ENCODE assay signal across 8 cellular contexts in the genomic region with DNA sequence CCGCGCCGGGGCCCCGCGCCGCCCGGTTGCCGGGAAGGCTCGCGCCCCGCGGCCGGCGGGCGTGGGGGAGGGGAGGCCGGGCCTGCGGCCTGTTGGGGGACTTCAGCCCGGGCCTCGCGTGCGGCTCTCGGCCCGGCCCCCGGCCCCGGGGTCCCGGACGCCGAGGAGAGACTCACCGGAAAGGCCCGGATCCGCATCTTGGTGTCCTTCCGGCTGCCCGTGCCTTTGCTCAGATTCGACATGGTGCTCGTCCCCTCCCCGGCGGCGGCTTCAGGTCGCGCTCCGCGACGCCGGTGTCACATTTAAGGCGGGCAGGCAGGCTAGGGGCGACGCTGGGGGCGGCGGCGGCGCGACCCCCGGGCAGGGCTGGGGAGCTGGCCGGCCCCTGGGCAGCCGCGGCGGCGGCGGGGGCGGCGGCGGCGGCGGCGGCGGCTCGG. TPM values are rescaled to one million over a fixed set of nuclear protein-coding genes. Genes with fewer than 3 reads are reported as not detected.
DNase-seq lines count a peak whose midpoint lies in the region; TF ChIP-seq lines count a peak whose summit lies in the region.

No MANE protein-coding gene starts in this region.

- 0 out of 2 replicates have a peak overlapping the region, but pooled peaks have one; percentile 54 for H2AFZ ChIP-seq in GM23248

- H3K9me2 ChIP-seq in GM23248 (ENCODE audit: insufficient read depth), result no peaks in the 10 kb centered on the region

- H2BK15ac ChIP-seq in mesendoderm (replicated peaks; ENCODE audit: low read depth), result no peak overlapping the region

- no peaks in the 10 kb centered on the region for H3K9me3 ChIP-seq in GM23248 (ENCODE audit: low read depth)

- DNase-seq in DMS 273 (lab: John Stamatoyannopoulos, UW; ENCODE audit: unreplicated experiment) (peak; percentile 76), DMS 273 treated with DMSO at 0.1 percent for 48 hours (lab: John Stamatoyannopoulos, UW) (no peak), GM23248 (peak; percentile 69), LNCaP clone FGC (ENCODE audit: low read depth) (no peak), dorsolateral prefrontal cortex (peak in 6 of 10 donors; percentile 7 to 67 (median 45)), mesendoderm (peak; percentile 65)
- DNase-seq in activated CD4-positive, alpha-beta T cell treated with anti-CD3 and anti-CD28 coated beads, Interleukin-2, amount 50 U/mL, for 4 hours, result peak; percentile 40 to 43
- peak; percentile 70 for DNase-seq in stimulated activated CD8-positive, alpha-beta memory T cell treated with anti-CD3 and anti-CD28 coated beads, Interleukin-4, amount 100 ng/mL, for 48 hours

- in situ Hi-C loops in GM23248 (cut with MboI), result no loop called here

- no peak overlapping the region for H4K5ac ChIP-seq in mesendoderm (ENCODE audit: low read length)

- no peak overlapping the region for H2AK5ac ChIP-seq in mesendoderm (ENCODE audit: low read length)

- peaks cover 16% of the 10 kb centered on the region for H4K20me1 ChIP-seq in GM23248 (ENCODE audit: insufficient read depth)

- no peak overlapping the region for H2BK5ac ChIP-seq in mesendoderm (ENCODE audit: low read length)

- H3K27ac ChIP-seq in GM23248, result peak overlapping the region; percentile 76
- peak overlapping the region in 54 of 59 donors; percentile 51 to 96 (median 84) for H3K27ac ChIP-seq in dorsolateral prefrontal cortex
- peak overlapping the region; percentile 97 for H3K27ac ChIP-seq in mesendoderm (ENCODE audit: low read depth, low read length)

- H3K4me1 ChIP-seq in GM23248 (ENCODE audit: insufficient read depth) (peaks cover 17% of the 10 kb centered on the region), mesendoderm (ENCODE audit: control insufficient read depth, low read depth, low read length) (no peaks in the 10 kb centered on the region)

- peak overlapping the region; percentile 95 for H3K56ac ChIP-seq in mesendoderm (ENCODE audit: low read length)

- peak overlapping the region; percentile 88 for H3K18ac ChIP-seq in mesendoderm (ENCODE audit: low read length)

- peak overlapping the region; percentile 22 for H3K4me2 ChIP-seq in GM23248 (ENCODE audit: unreplicated experiment)
- no peak overlapping the region for H3K4me2 ChIP-seq in mesendoderm (ENCODE audit: low read length)

- peak overlapping the region; percentile 80 for H3K23ac ChIP-seq in mesendoderm (ENCODE audit: low read length)

- TF ChIP-seq CTCF in LNCaP clone FGC (IDR thresholded peaks at IDR 0.05; ENCODE audit: control insufficient read depth, extremely low read depth, insufficient read depth) (no peak), dorsolateral prefrontal cortex (IDR thresholded peaks at IDR 0.05 in 54 of 56, conservative IDR thresholded peaks at IDR 0.05 in 2 of 56; ENCODE audit: low read depth in 1 of 56, partially characterized antibody in 56 of 56) (no peak)

- no peak overlapping the region for H4K8ac ChIP-seq in mesendoderm (ENCODE audit: low read depth, low read length)

- H2BK120ac ChIP-seq in mesendoderm (ENCODE audit: low read depth, low read length), result peak overlapping the region; percentile 88

- H3K4me3 ChIP-seq in GM23248 (peak overlapping the region; percentile 100), LNCaP clone FGC (ENCODE audit: low read depth, low read length) (peak overlapping the region; percentile 89), dorsolateral prefrontal cortex (peak overlapping the region; percentile 21 to 92 (median 80)), mesendoderm (ENCODE audit: low read length) (peak overlapping the region; percentile 86)

- H3K79me2 ChIP-seq in GM23248 (ENCODE audit: insufficient read depth), result peaks cover 47% of the 10 kb centered on the region
- H3K79me2 ChIP-seq in mesendoderm (ENCODE audit: control insufficient read depth, insufficient read depth, low read length), result peaks cover 45% of the 10 kb centered on the region

- no peaks in the 10 kb centered on the region for H3K36me3 ChIP-seq in GM23248 (ENCODE audit: low read depth)
- no peaks in the 10 kb centered on the region for H3K36me3 ChIP-seq in mesendoderm (ENCODE audit: control insufficient read depth, insufficient read depth, low read length)

- H3F3A ChIP-seq in GM23248 (ENCODE audit: insufficient read depth), result peaks cover 16% of the 10 kb centered on the region; the same call in 1 of the 2 replicates

- H3K9ac ChIP-seq in GM23248 (peak overlapping the region; percentile 92), mesendoderm (ENCODE audit: low read length) (peak overlapping the region; percentile 95)

- H3K27me3 ChIP-seq in GM23248 (replicated peaks; ENCODE audit: insufficient read depth) (no peaks in the 10 kb centered on the region), dorsolateral prefrontal cortex (no peaks in the 10 kb centered on the region), mesendoderm (ENCODE audit: insufficient read depth, low read length, poor library complexity) (no peaks in the 10 kb centered on the region)

- peak overlapping the region; percentile 89 for H3K4ac ChIP-seq in mesendoderm (ENCODE audit: low read depth, low read length)

- intact Hi-C loops in dorsolateral prefrontal cortex (cut with DNase I), result loop anchor here (5.0 to 10.0 kb wide), 2 partner anchors 222 to 640 kb away; a partner anchor contains a TSS

- no peaks in the 10 kb centered on the region for H3K79me1 ChIP-seq in mesendoderm (ENCODE audit: low read length)

- 0% methylated on average over 17 to 42 of the region's 67 CpGs for WGBS in GM23248 (ENCODE audit: low coverage in 1 of 2, low lambda C conversion rate in 2 of 2, missing lambda C conversion rate in 2 of 2), 2 experiments
- WGBS in mesendoderm (ENCODE audit: extremely low coverage, insufficient coverage, low lambda C conversion rate), result no CpG with 5 or more reads among the region's 67 CpGs

RNA-seq across cellular contexts. Expression of a gene that starts 0.4 kb away (rescaled TPM):
- 34.0 and 47.8 TPM in 2 replicates for total RNA-seq in GM23248 (2014; rRNA removed; shearing (Covaris generic))
- 22.5 and 24.7 TPM in 2 replicates for polyA plus RNA-seq in GM23248 (2016; fragmentation: Nextera tagmentation; extraction: Ambion mirVana)
- total RNA-seq in dorsolateral prefrontal cortex, result 100 to 1,000 TPM in 9 of 120 experiments, 10 to 100 TPM in 111; 48.5 to 114 (median 84.5) TPM
- 101 TPM for polyA plus RNA-seq in mesendoderm (2013, experiment 1 of 2)
- polyA plus RNA-seq in mesendoderm (2013, experiment 2 of 2), result 102 TPM

Comparison
In these comparisons a context has a peak if more than half of its experiments do, and no peak if none do; other contexts are left out.
1. DNase-seq: peak in DMS 273 (single experiment), GM23248 (single experiment), activated CD4-positive, alpha-beta T cell treated with anti-CD3 and anti-CD28 coated beads, Interleukin-2, amount 50 U/mL, for 4 hours (2 of 2), dorsolateral prefrontal cortex (6 of 10), mesendoderm (single experiment) and stimulated activated CD8-positive, alpha-beta memory T cell treated with anti-CD3 and anti-CD28 coated beads, Interleukin-4, amount 100 ng/mL, for 48 hours (single experiment); none in DMS 273 treated with DMSO at 0.1 percent for 48 hours (single experiment) and LNCaP clone FGC (single experiment).
2. Peak in every context shown above with its lines, with median percentiles within 50 percentile points of each other: H3K27ac ChIP-seq and H3K4me3 ChIP-seq.